18 cellular contexts compared by ENCODE assay signal in the genomic region with DNA sequence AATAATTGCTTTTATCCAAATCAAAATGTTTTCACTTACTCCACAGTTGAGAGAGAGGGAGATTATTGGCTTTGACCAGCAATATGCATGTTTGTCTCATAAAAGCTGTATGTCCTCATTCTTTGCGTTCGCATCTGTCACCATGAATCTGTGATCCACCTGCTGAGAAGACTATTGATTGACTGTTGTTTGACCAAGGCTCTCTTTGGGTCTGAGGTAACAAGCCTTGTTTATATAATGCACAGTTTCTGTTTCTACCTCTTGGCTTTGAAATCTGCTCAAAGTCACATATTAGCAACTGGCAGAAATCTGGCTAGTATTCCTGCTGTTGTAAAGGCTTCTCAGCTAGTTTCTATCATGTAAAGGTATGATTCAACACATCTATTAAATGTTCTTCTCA.
DNase-seq lines count a peak whose midpoint lies in the region; ATAC-seq, FAIRE-seq and TF ChIP-seq lines count a peak whose summit lies in the region.
"Had no signal": no experiment of that assay in that cellular context is flagged by ENCODE, and none has a peak within 500 bp of the region (broad histone marks: within the 10 kb centered on the region; RNA-seq: fewer than 3 reads in every experiment).

No MANE protein-coding gene starts in this region.

- CTCF ChIA-PET in HepG2 (lab: Yijun Ruan, JAX; ENCODE audit: low intra/inter-chr PET ratio, low total read pairs) = no interaction called here

- peak overlapping the region; percentile 33 for H3K4me2 ChIP-seq in HepG2 (ENCODE audit: low read depth, low read length)

- H3K4me3 Mint-ChIP-seq in stimulated activated naive CD8-positive, alpha-beta T cell treated with anti-CD3 and anti-CD28 coated beads, Interleukin-15, amount 100 ng/mL, for 72 hours = no peak overlapping the region
- H3K4me3 Mint-ChIP-seq: T-helper 17 cell had no signal

- TF ChIP-seq CTCF in D721Med (IDR thresholded peaks at IDR 0.05; ENCODE audit: insufficient read depth, missing control alignments) (no peak), HepG2 (CRISPR knock-in tag; IDR thresholded peaks at IDR 0.05) (no peak)

- BruUV-seq in HepG2 (replicated peaks; lab: Mats Ljungman, UMichigan) = no TSS peak

- no peaks in the 10 kb centered on the region for H3K79me2 ChIP-seq in HepG2 (ENCODE audit: insufficient read depth, low read length)

- peaks cover 2% of the 10 kb centered on the region for H3K4me1 Mint-ChIP-seq in stimulated activated naive CD8-positive, alpha-beta T cell treated with anti-CD3 and anti-CD28 coated beads, Interleukin-15, amount 100 ng/mL, for 72 hours
- H3K4me1 Mint-ChIP-seq: T-helper 17 cell had no signal

- TF ChIP-seq RAD21 in HepG2 (CRISPR knock-in tag; IDR thresholded peaks at IDR 0.05) = no peak

- H2AFZ ChIP-seq in HepG2 (ENCODE audit: low read length) = no peak overlapping the region
- H2AFZ ChIP-seq: GM23248 had no signal

- no peaks in the 10 kb centered on the region for H3K9me3 ChIP-seq in HepG2 (ENCODE audit: low read length)
- H3K9me3 ChIP-seq: Peyer's patch had no signal

- DNase-seq in D721Med (ENCODE audit: insufficient read length, low spot score) (no peak), HuH-7 (ENCODE audit: low spot score) (peak; percentile 10), NCI-H748 (lab: John Stamatoyannopoulos, UW; ENCODE audit: unreplicated experiment) (peak; percentile 82), HepG2 (ENCODE audit: low spot score) (peak; percentile 65), posterior vena cava (ENCODE audit: low spot score) (no peak)
- no peak for DNase-seq in stimulated activated naive CD8-positive, alpha-beta T cell treated with anti-CD3 and anti-CD28 coated beads, Interleukin-15, amount 100 ng/mL, for 72 hours
- no peak for DNase-seq in stimulated activated CD4-positive, alpha-beta T cell treated with anti-CD3 and anti-CD28 coated beads, Interleukin-2, amount 100 ng/mL, for 48 hours
- no peak for DNase-seq in effector CD8-positive, alpha-beta T cell (lab: John Stamatoyannopoulos, UW)
- DNase-seq: GF-D8, GM23248, NCI-H1436, NCI-H2227 treated with DMSO at 0.1 percent for 48 hours, NCI-H82, Peyer's patch, T-helper 17 cell had no signal

- FAIRE-seq in D721Med (lab: Jason Lieb, UNC) (peak; percentile 74), HepG2 (lab: Jason Lieb, UNC) (peak; percentile 65)
- FAIRE-seq: GM12891, GM18507 had no signal

- TF ChIP-seq EP300 in HepG2 (IDR thresholded peaks at IDR 0.05; ENCODE audit: low read depth in 2 of 2, low read length in 2 of 2) (peak in 1 of 2 experiments; percentile 85; a peak in 2 of 4 replicates), HepG2 (CRISPR knock-in tag; IDR thresholded peaks at IDR 0.05; ENCODE audit: borderline replicate concordance) (no peak)

- no peaks in the 10 kb centered on the region for H3K27me3 Mint-ChIP-seq in stimulated activated naive CD8-positive, alpha-beta T cell treated with anti-CD3 and anti-CD28 coated beads, Interleukin-15, amount 100 ng/mL, for 72 hours
- H3K27me3 Mint-ChIP-seq: T-helper 17 cell had no signal

- in situ Hi-C loops in HepG2 (cut with HindIII; ENCODE audit: extremely low pct_ligation_motif_present, low pct_unique_long_range_greater_than_20kb) = no loop called here

- no peaks in the 10 kb centered on the region for H3K27me3 ChIP-seq in HepG2 (ENCODE audit: control insufficient read depth in 1 of 2, insufficient read depth in 2 of 2, low read length in 2 of 2)
- H3K27me3 ChIP-seq: Peyer's patch had no signal

- no peak for TF ChIP-seq POLR2A in HepG2 (IDR thresholded peaks at IDR 0.05; ENCODE audit: insufficient read depth in 1 of 2, low read depth in 2 of 2, low read length in 2 of 2)

- POLR2A ChIA-PET in HepG2 (lab: Yijun Ruan, JAX) = interaction anchor here (1.5 to 2.0 kb wide), 3 partner anchors 21 to 157 kb away, joined by 6 to 9 read pairs (median 8); partner anchors contain the start of gene LYPLAL1

- peaks cover 19 to 20% of the 10 kb centered on the region in 2 donors for H3K9me3 Mint-ChIP-seq in stimulated activated naive CD8-positive, alpha-beta T cell treated with anti-CD3 and anti-CD28 coated beads, Interleukin-15, amount 100 ng/mL, for 72 hours

- H4K20me1 ChIP-seq in HepG2 (ENCODE audit: insufficient read depth, low read length) = no peaks in the 10 kb centered on the region

- 19% methylated on average over 2 of the region's 2 CpGs for WGBS in HepG2 (ENCODE audit: low lambda C conversion rate)

- ATAC-seq in HepG2 = peak; percentile 96
- no peak for ATAC-seq in stimulated activated naive CD8-positive, alpha-beta T cell treated with anti-CD3 and anti-CD28 coated beads, Interleukin-15, amount 100 ng/mL, for 72 hours
- ATAC-seq: HCT116, T-helper 17 cell had no signal

- H3K4me1 ChIP-seq in HepG2 (ENCODE audit: insufficient read depth, low read length) = peaks cover 27% of the 10 kb centered on the region
- H3K4me1 ChIP-seq: Peyer's patch had no signal

- 0 out of 2 replicates have a peak overlapping the region, but pooled peaks have one; percentile 9 for H3K9ac ChIP-seq in HepG2 (ENCODE audit: insufficient read depth, low read depth, low read length)
- H3K9ac ChIP-seq: GM23248 had no signal

- no peak overlapping the region for H3K4me3 ChIP-seq in HepG2 (replicated peaks in 1 of 3; ENCODE audit: insufficient read depth in 1 of 3, low read depth in 2 of 3, low read length in 3 of 3)
- H3K4me3 ChIP-seq: GM23248, Peyer's patch had no signal

- H3K27ac ChIP-seq in HepG2 (ENCODE audit: extremely low read length, insufficient read depth, low read length) = peak overlapping the region; percentile 70
- H3K27ac ChIP-seq: GM23248, Peyer's patch had no signal

- intact Hi-C loops in HepG2 (cut with micrococcal nuclease; ENCODE audit: unreplicated experiment) (no loop called here), posterior vena cava (cut with DNase I) (no loop called here)

- no peaks in the 10 kb centered on the region for H3K36me3 ChIP-seq in HepG2 (replicated peaks in 1 of 2; ENCODE audit: control insufficient read depth in 1 of 2, insufficient read depth in 2 of 2, low read length in 2 of 2)
- H3K36me3 ChIP-seq: Peyer's patch had no signal

- H3K27ac Mint-ChIP-seq in stimulated activated naive CD8-positive, alpha-beta T cell treated with anti-CD3 and anti-CD28 coated beads, Interleukin-15, amount 100 ng/mL, for 72 hours = no peak overlapping the region
- H3K27ac Mint-ChIP-seq: T-helper 17 cell had no signal

TF ChIP-seq in HepG2, 621 proteins besides CTCF, POLR2A, EP300 and RAD21 (continues in another document):
- TF ChIP-seq KAT2B (IDR thresholded peaks at IDR 0.05; ENCODE audit: borderline replicate concordance, low read depth, low read length) (peak; percentile 50; the same call in 1 of the 2 replicates), POLR2AphosphoS2 (IDR thresholded peaks at IDR 0.05; ENCODE audit: low read depth, low read length) (no peak), LCORL (IDR thresholded peaks at IDR 0.05) (0 out of 2 replicates have a peak, but pooled peaks have one; percentile 12), LCORL (CRISPR knock-in tag; IDR thresholded peaks at IDR 0.05) (no peak; the same call in 1 of the 2 replicates), RFX1 (IDR thresholded peaks at IDR 0.05) (no peak), RBFOX2 (IDR thresholded peaks at IDR 0.05; ENCODE audit: low read depth, low read length) (no peak), TCF7 (IDR thresholded peaks at IDR 0.05; ENCODE audit: low read depth) (peak; percentile 63), JUNB (CRISPR knock-in tag; IDR thresholded peaks at IDR 0.05; ENCODE audit: borderline replicate concordance) (no peak), RARA (CRISPR knock-in tag; IDR thresholded peaks at IDR 0.05) (peak; percentile 64), MTERF4 (CRISPR knock-in tag; IDR thresholded peaks at IDR 0.05) (no peak), FOXM1 (CRISPR knock-in tag; IDR thresholded peaks at IDR 0.05) (no peak), NCOA2 (CRISPR knock-in tag; IDR thresholded peaks at IDR 0.05) (peak; percentile 69), NFYB (CRISPR knock-in tag; IDR thresholded peaks at IDR 0.05) (no peak), ZNF20 (CRISPR knock-in tag; IDR thresholded peaks at IDR 0.05) (no peak), MIER2 (CRISPR knock-in tag; IDR thresholded peaks at IDR 0.05) (no peak), ZNF703 (CRISPR knock-in tag; IDR thresholded peaks at IDR 0.05; ENCODE audit: borderline replicate concordance) (no peak), IKZF4 (CRISPR knock-in tag; IDR thresholded peaks at IDR 0.05; ENCODE audit: borderline replicate concordance, low read depth, not compliant biosample characterization) (no peak), SPEN (CRISPR knock-in tag; IDR thresholded peaks at IDR 0.05; ENCODE audit: low read depth) (no peak)
- TF ChIP-seq, protein P1, sequence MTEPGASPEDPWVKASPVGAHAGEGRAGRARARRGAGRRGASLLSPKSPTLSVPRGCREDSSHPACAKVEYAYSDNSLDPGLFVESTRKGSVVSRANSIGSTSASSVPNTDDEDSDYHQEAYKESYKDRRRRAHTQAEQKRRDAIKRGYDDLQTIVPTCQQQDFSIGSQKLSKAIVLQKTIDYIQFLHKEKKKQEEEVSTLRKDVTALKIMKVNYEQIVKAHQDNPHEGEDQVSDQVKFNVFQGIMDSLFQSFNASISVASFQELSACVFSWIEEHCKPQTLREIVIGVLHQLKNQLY (CRISPR knock-in tag; IDR thresholded peaks at IDR 0.05) = no peak
- TF ChIP-seq, protein P2, sequence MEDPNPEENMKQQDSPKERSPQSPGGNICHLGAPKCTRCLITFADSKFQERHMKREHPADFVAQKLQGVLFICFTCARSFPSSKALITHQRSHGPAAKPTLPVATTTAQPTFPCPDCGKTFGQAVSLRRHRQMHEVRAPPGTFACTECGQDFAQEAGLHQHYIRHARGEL (CRISPR knock-in tag; IDR thresholded peaks at IDR 0.05) = no peak
- TF ChIP-seq, protein P3, sequence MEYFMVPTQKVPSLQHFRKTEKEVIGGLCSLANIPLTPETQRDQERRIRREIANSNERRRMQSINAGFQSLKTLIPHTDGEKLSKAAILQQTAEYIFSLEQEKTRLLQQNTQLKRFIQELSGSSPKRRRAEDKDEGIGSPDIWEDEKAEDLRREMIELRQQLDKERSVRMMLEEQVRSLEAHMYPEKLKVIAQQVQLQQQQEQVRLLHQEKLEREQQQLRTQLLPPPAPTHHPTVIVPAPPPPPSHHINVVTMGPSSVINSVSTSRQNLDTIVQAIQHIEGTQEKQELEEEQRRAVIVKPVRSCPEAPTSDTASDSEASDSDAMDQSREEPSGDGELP (IDR thresholded peaks at IDR 0.05; ENCODE audit: borderline replicate concordance, low read depth) = peak; percentile 49; the same call in 1 of the 2 replicates

Comparison
In these comparisons a context has a peak if more than half of its experiments do, and no peak if none do; other contexts are left out.
1. DNase-seq: peak in HuH-7 (single experiment), NCI-H748 (single experiment) and HepG2 (single experiment); none in D721Med (single experiment), posterior vena cava (single experiment), stimulated activated naive CD8-positive, alpha-beta T cell treated with anti-CD3 and anti-CD28 coated beads, Interleukin-15, amount 100 ng/mL, for 72 hours (0 of 2), stimulated activated CD4-positive, alpha-beta T cell treated with anti-CD3 and anti-CD28 coated beads, Interleukin-2, amount 100 ng/mL, for 48 hours (0 of 2) and effector CD8-positive, alpha-beta T cell (single experiment).